8 cellular contexts compared by ENCODE assay signal in genomic region chr3:97823503-97824004, GRCh38. TPM values are rescaled to one million over a fixed set of nuclear protein-coding genes. Genes with fewer than 3 reads are reported as not detected.
A peak's percentile ranks its signal among the peaks of the same experiment; 100 is the strongest.
DNase-seq lines count a peak whose midpoint lies in the region; ATAC-seq, FAIRE-seq and TF ChIP-seq lines count a peak whose summit lies in the region.

No MANE protein-coding gene starts in this region.

- no peak for ATAC-seq in GM18505 (IDR thresholded peaks at IDR 0.05; ENCODE audit: unreplicated experiment)

- H3K36me3 Mint-ChIP-seq in CD4-positive, alpha-beta memory T cell = peaks cover 0 to 8% of the 10 kb centered on the region in 2 donors

- no peak overlapping the region for H3K4me3 ChIP-seq in CD4-positive, alpha-beta memory T cell (ENCODE audit: low read length in 2 of 2)
- H3K4me3 ChIP-seq in esophagus muscularis mucosa (peak overlapping the region; percentile 66 to 95 (median 87)), parathyroid adenoma (ENCODE audit: low read depth, low read length) (peak overlapping the region; percentile 81), small intestine (ENCODE audit: low read depth in 1 of 2, low read length in 2 of 2) (peak overlapping the region in 1 of 2 donors; percentile 36)

- CTCF ChIA-PET in CD4-positive, alpha-beta memory T cell (lab: Charles Lee; ENCODE audit: partially characterized antibody) = interaction anchor here (1.0 to 4.4 kb wide), 4 partner anchors 15 to 199 kb away, joined by 3 to 24 read pairs (median 12); no protein-coding TSS in a partner anchor

- no peak for FAIRE-seq in small intestine (lab: Jason Lieb, UNC)

- H3K9me3 Mint-ChIP-seq in CD4-positive, alpha-beta memory T cell = no peaks in the 10 kb centered on the region

- no peak overlapping the region for H3K9ac ChIP-seq in parathyroid adenoma

- no peak overlapping the region for H2AFZ ChIP-seq in parathyroid adenoma

- peak overlapping the region; percentile 71 for H3K4me2 ChIP-seq in parathyroid adenoma (ENCODE audit: low read length)

- peak overlapping the region; percentile 96 to 99 (median 98) for H3K4me3 Mint-ChIP-seq in CD4-positive, alpha-beta memory T cell

- WGBS in esophagus muscularis mucosa = 35% methylated on average over 7 of the region's 7 CpGs
- 54 to 82% (median 75%) methylated on average over 7 of the region's 7 CpGs for WGBS in small intestine, 3 donors

- H3K27me3 ChIP-seq in CD4-positive, alpha-beta memory T cell (ENCODE audit: insufficient read depth, low read length) = no peaks in the 10 kb centered on the region
- H3K27me3 ChIP-seq in esophagus muscularis mucosa (no peaks in the 10 kb centered on the region), parathyroid adenoma (ENCODE audit: control insufficient read depth, insufficient read depth, low read length) (no peaks in the 10 kb centered on the region), small intestine (ENCODE audit: control insufficient read depth in 2 of 2, insufficient read depth in 2 of 2, low read length in 2 of 2) (no peaks in the 10 kb centered on the region)

- H3K4me1 Mint-ChIP-seq in CD4-positive, alpha-beta memory T cell = peaks cover 24 to 38% (median 27%) of the 10 kb centered on the region in 4 donors

- intact Hi-C loops in CD4-positive, alpha-beta memory T cell (cut with micrococcal nuclease) = no loop called here
- intact Hi-C loops in esophagus muscularis mucosa (cut with DNase I) = loop anchor here (10.0 kb wide), 2 partner anchors 151 to 701 kb away; partner anchors contain the start of genes CLDND1 and RIOX2

- H3K9me3 ChIP-seq in CD4-positive, alpha-beta memory T cell (ENCODE audit: control insufficient read depth in 1 of 2, low read length in 2 of 2) = no peaks in the 10 kb centered on the region
- H3K9me3 ChIP-seq in esophagus muscularis mucosa = no peaks in the 10 kb centered on the region
- no peaks in the 10 kb centered on the region for H3K9me3 ChIP-seq in parathyroid adenoma (ENCODE audit: control insufficient read depth, low read length)
- H3K9me3 ChIP-seq in small intestine (ENCODE audit: control insufficient read depth, low read depth) = no peaks in the 10 kb centered on the region

- H3K4me1 ChIP-seq in CD4-positive, alpha-beta memory T cell (ENCODE audit: insufficient read depth, low read length) = peaks cover 21% of the 10 kb centered on the region
- peaks cover 31 to 51% (median 42%) of the 10 kb centered on the region in 4 donors for H3K4me1 ChIP-seq in esophagus muscularis mucosa
- H3K4me1 ChIP-seq in parathyroid adenoma = no peaks in the 10 kb centered on the region
- peaks cover 0 to 2% of the 10 kb centered on the region in 2 donors for H3K4me1 ChIP-seq in small intestine (ENCODE audit: control insufficient read depth in 2 of 2, insufficient read depth in 1 of 2, low read depth in 1 of 2, low read length in 1 of 2)

- H3K27me3 Mint-ChIP-seq in CD4-positive, alpha-beta memory T cell = no peaks in the 10 kb centered on the region

- no peak for DNase-seq in CD4-positive, alpha-beta memory T cell
- peak; percentile 12 for DNase-seq in OCI-M1 (lab: John Stamatoyannopoulos, UW)
- no peak for DNase-seq in esophagus muscularis mucosa (ENCODE audit: extremely low spot score)
- no peak for DNase-seq in stimulated activated CD4-positive, alpha-beta T cell treated with anti-CD3 and anti-CD28 coated beads, Interleukin-4, amount 100 ng/mL, for 4 hours
- DNase-seq in small intestine = no peak
- no peak for DNase-seq in NCI-H146 treated with DMSO at 0.1 percent for 48 hours (lab: John Stamatoyannopoulos, UW; ENCODE audit: unreplicated experiment)

- TF ChIP-seq CTCF in esophagus muscularis mucosa (IDR thresholded peaks at IDR 0.05) (no peak), parathyroid adenoma (IDR thresholded peaks at IDR 0.05) (no peak)

- peak overlapping the region in 5 of 7 donors; percentile 18 to 95 (median 56) for H3K27ac Mint-ChIP-seq in CD4-positive, alpha-beta memory T cell

- POLR2A ChIA-PET in CD4-positive, alpha-beta memory T cell (lab: Charles Lee; ENCODE audit: partially characterized antibody) = no interaction called here

- TF ChIP-seq EP300 in esophagus muscularis mucosa (IDR thresholded peaks at IDR 0.05) = no peak

- TF ChIP-seq POLR2A in esophagus muscularis mucosa (IDR thresholded peaks at IDR 0.05; ENCODE audit: low read depth) (no peak), GM18505 (IDR thresholded peaks at IDR 0.05; ENCODE audit: borderline replicate concordance, extremely low read depth, insufficient read depth, insufficient read length) (no peak)

- H3K27ac ChIP-seq in CD4-positive, alpha-beta memory T cell (ENCODE audit: low read depth, low read length) = no peak overlapping the region
- H3K27ac ChIP-seq in esophagus muscularis mucosa (replicated peaks in 1 of 4) = peak overlapping the region in 3 of 4 donors; percentile 12 to 95 (median 92)
- no peak overlapping the region for H3K27ac ChIP-seq in parathyroid adenoma
- peak overlapping the region in 1 of 2 donors; percentile 14 for H3K27ac ChIP-seq in small intestine (ENCODE audit: low read depth in 1 of 2, low read length in 1 of 2)

- no peaks in the 10 kb centered on the region for H3K36me3 ChIP-seq in CD4-positive, alpha-beta memory T cell (ENCODE audit: insufficient read depth, low read length)
- H3K36me3 ChIP-seq in esophagus muscularis mucosa (no peaks in the 10 kb centered on the region), parathyroid adenoma (ENCODE audit: control insufficient read depth, insufficient read depth, low read length) (no peaks in the 10 kb centered on the region), small intestine (ENCODE audit: control insufficient read depth in 2 of 2, insufficient read depth in 2 of 2, low read length in 2 of 2) (no peaks in the 10 kb centered on the region)

- peaks cover 4% of the 10 kb centered on the region for H3K79me2 ChIP-seq in parathyroid adenoma

RNA-seq across cellular contexts. Expression of gene CRYBG3, which starts 1.7 kb away (rescaled TPM):
- total RNA-seq in CD4-positive, alpha-beta memory T cell = 10 to 100 TPM; 11.6 to 12.3 TPM
- polyA plus RNA-seq in CD4-positive, alpha-beta memory T cell = 1 to 10 TPM in 1 of 2 donors, under 1 TPM in 1; 0.83 to 3.4 TPM
- 10 to 100 TPM; 18.7 to 23.5 (median 21.1) TPM for total RNA-seq in esophagus muscularis mucosa
- polyA plus RNA-seq in small intestine = 1 to 10 TPM; 1.3 to 5.1 (median 3.2) TPM

RNA-seq across cellular contexts. Expression of gene ARL6, which starts 59.0 kb away (rescaled TPM):
- 1 to 10 TPM; 3.7 to 6.4 TPM for total RNA-seq in CD4-positive, alpha-beta memory T cell
- 1 to 10 TPM; 3.8 to 4.9 TPM for polyA plus RNA-seq in CD4-positive, alpha-beta memory T cell
- total RNA-seq in esophagus muscularis mucosa = 10 to 100 TPM in 1 of 4 donors, 1 to 10 TPM in 3; 4.5 to 13.2 (median 9.1) TPM
- 1 to 10 TPM in 2 of 3 donors, under 1 TPM in 1; 0.67 to 2.8 (median 1.1) TPM for polyA plus RNA-seq in small intestine

Comparison
In these comparisons a context has a peak if more than half of its experiments do, and no peak if none do; other contexts are left out.
1. H3K27ac ChIP-seq: peak in esophagus muscularis mucosa (3 of 4); none in CD4-positive, alpha-beta memory T cell (single experiment) and parathyroid adenoma (single experiment).
2. H3K4me3 ChIP-seq: peak in esophagus muscularis mucosa (4 of 4) and parathyroid adenoma (single experiment); none in CD4-positive, alpha-beta memory T cell (0 of 2).